Comparison of ENCODE assay signal across 8 cellular contexts in genomic region chr1:92538048-92538412, GRCh38. TPM values are rescaled to one million over a fixed set of nuclear protein-coding genes. Genes with fewer than 3 reads are reported as not detected.
DNase-seq lines count a peak whose midpoint lies in the region; ATAC-seq and TF ChIP-seq lines count a peak whose summit lies in the region.

No MANE protein-coding gene starts in this region.

- H2AFZ ChIP-seq in smooth muscle cell (ENCODE audit: low read depth), result no peak overlapping the region

- H3K9me3 Mint-ChIP-seq in activated CD4-positive, alpha-beta T cell treated with anti-CD3 and anti-CD28 coated beads, Interleukin-2, amount 10 ng/mL, durations not matched to agents 24 days and 14 days, result peaks cover 16% of the 10 kb centered on the region

- peaks cover 4% of the 10 kb centered on the region for H3K9me3 ChIP-seq in smooth muscle cell (replicated peaks; ENCODE audit: low read depth)
- peaks cover 0 to 7% (median 0%) of the 10 kb centered on the region in 12 donors for H3K9me3 ChIP-seq in heart left ventricle

- H3K27me3 Mint-ChIP-seq in activated CD4-positive, alpha-beta T cell treated with anti-CD3 and anti-CD28 coated beads, Interleukin-2, amount 10 ng/mL, durations not matched to agents 24 days and 14 days, result no peaks in the 10 kb centered on the region

- H3K79me2 ChIP-seq in smooth muscle cell (ENCODE audit: low read depth), result no peaks in the 10 kb centered on the region

- DNase-seq in activated CD4-positive, alpha-beta T cell treated with anti-CD3 and anti-CD28 coated beads, Interleukin-2, amount 10 ng/mL, durations not matched to agents 24 days and 14 days, result peak; percentile 75
- no peak for DNase-seq in activated CD4-positive, alpha-beta T cell treated with anti-CD3 and anti-CD28 coated beads for 48 hours
- peak; percentile 50 for DNase-seq in renal cortical epithelial cell (ENCODE audit: low read depth)
- no peak for DNase-seq in smooth muscle cell (lab: John Stamatoyannopoulos, UW; ENCODE audit: unreplicated experiment)
- DNase-seq in heart left ventricle, result no peak
- DNase-seq in H7, result no peak

- no peaks in the 10 kb centered on the region for H3F3A ChIP-seq in smooth muscle cell (ENCODE audit: low read depth)

- no peak overlapping the region for H3K4me2 ChIP-seq in smooth muscle cell

- intact Hi-C loops in activated CD4-positive, alpha-beta T cell treated with anti-CD3 and anti-CD28 coated beads, Interleukin-2, amount 10 ng/mL, durations not matched to agents 24 days and 14 days (cut with micrococcal nuclease), result loop anchor here (1.0 to 10.0 kb wide), 9 partner anchors 18 to 983 kb away; partner anchors contain the start of genes GFI1 and GLMN
- intact Hi-C loops in heart left ventricle (cut with DNase I), result no loop called here

- peak overlapping the region; percentile 94 for H3K27ac Mint-ChIP-seq in activated CD4-positive, alpha-beta T cell treated with anti-CD3 and anti-CD28 coated beads, Interleukin-2, amount 10 ng/mL, durations not matched to agents 24 days and 14 days

- peaks cover 20% of the 10 kb centered on the region for H4K20me1 ChIP-seq in smooth muscle cell (ENCODE audit: low read depth)

- ATAC-seq in HG02763 (IDR thresholded peaks at IDR 0.05; ENCODE audit: unreplicated experiment) (peak; percentile 75), SK-N-SH treated with all-trans-retinoic acid at 6 μM for 48 hours (peak; percentile 57), heart left ventricle (no peak)

- peak overlapping the region; percentile 70 for H3K4me3 Mint-ChIP-seq in activated CD4-positive, alpha-beta T cell treated with anti-CD3 and anti-CD28 coated beads, Interleukin-2, amount 10 ng/mL, durations not matched to agents 24 days and 14 days

- peaks cover 49% of the 10 kb centered on the region for H3K36me3 Mint-ChIP-seq in activated CD4-positive, alpha-beta T cell treated with anti-CD3 and anti-CD28 coated beads, Interleukin-2, amount 10 ng/mL, durations not matched to agents 24 days and 14 days (ENCODE audit: low read depth)

- H3K27me3 ChIP-seq in smooth muscle cell (ENCODE audit: low read depth) (no peaks in the 10 kb centered on the region), heart left ventricle (no peaks in the 10 kb centered on the region), H7 (ENCODE audit: control insufficient read depth, insufficient read depth, low read length) (no peaks in the 10 kb centered on the region)

- H3K4me3 ChIP-seq in smooth muscle cell (no peak overlapping the region), heart left ventricle (peak overlapping the region in 1 of 12 donors; percentile 21), H7 (ENCODE audit: insufficient read depth, low read depth, low read length) (no peak overlapping the region)

- WGBS in smooth muscle cell (ENCODE audit: low lambda C conversion rate), result 87% methylated on average over 2 of the region's 2 CpGs
- 41 to 43% (median 42%) methylated on average over 2 of the region's 2 CpGs for WGBS in heart left ventricle, 4 donors

- TF ChIP-seq CTCF in smooth muscle cell (IDR thresholded peaks at IDR 0.05; ENCODE audit: borderline replicate concordance, insufficient read depth, poor library complexity, severe bottlenecking), result no peak
- TF ChIP-seq CTCF in heart left ventricle (IDR thresholded peaks at IDR 0.05), result no peak

- no peak overlapping the region for H3K9ac ChIP-seq in smooth muscle cell (ENCODE audit: low read depth)

- H3K4me1 ChIP-seq in smooth muscle cell (ENCODE audit: low read depth), result no peaks in the 10 kb centered on the region
- peaks cover 0 to 33% (median under 1%) of the 10 kb centered on the region in 12 donors for H3K4me1 ChIP-seq in heart left ventricle

- no peak for TF ChIP-seq POLR2A in heart left ventricle (IDR thresholded peaks at IDR 0.05)

- peaks cover 72% of the 10 kb centered on the region for H3K4me1 Mint-ChIP-seq in activated CD4-positive, alpha-beta T cell treated with anti-CD3 and anti-CD28 coated beads, Interleukin-2, amount 10 ng/mL, durations not matched to agents 24 days and 14 days

- H3K27ac ChIP-seq in smooth muscle cell (ENCODE audit: low read depth) (no peak overlapping the region), heart left ventricle (peak overlapping the region in 1 of 12 donors; percentile 56)

- H3K36me3 ChIP-seq in smooth muscle cell (ENCODE audit: low read depth) (no peaks in the 10 kb centered on the region), heart left ventricle (peaks cover 0 to 2% (median 0%) of the 10 kb centered on the region in 9 donors), H7 (replicated peaks; ENCODE audit: control insufficient read depth, insufficient read depth, low read length) (no peaks in the 10 kb centered on the region)

TF ChIP-seq in SK-N-SH treated with all-trans-retinoic acid at 6 μM for 48 hours, 23 proteins besides CTCF, POLR2A, EP300 and RAD21:
- TF ChIP-seq ISL1 (CRISPR knock-in tag; IDR thresholded peaks at IDR 0.05) (no peak), ZNF8 (CRISPR knock-in tag; IDR thresholded peaks at IDR 0.05) (no peak), ZFP30 (CRISPR knock-in tag; IDR thresholded peaks at IDR 0.05) (no peak), CSRNP3 (CRISPR knock-in tag; IDR thresholded peaks at IDR 0.05) (no peak), SNAI2 (CRISPR knock-in tag; IDR thresholded peaks at IDR 0.05) (no peak), ZNF565 (CRISPR knock-in tag; conservative IDR thresholded peaks at IDR 0.05; ENCODE audit: low read depth) (no peak), PPARA (CRISPR knock-in tag; IDR thresholded peaks at IDR 0.05; ENCODE audit: borderline replicate concordance) (no peak), ARNTL (CRISPR knock-in tag; IDR thresholded peaks at IDR 0.05; ENCODE audit: borderline replicate concordance, low read depth) (no peak), TOX (CRISPR knock-in tag; IDR thresholded peaks at IDR 0.05; ENCODE audit: borderline replicate concordance) (no peak)

RNA-seq across cellular contexts. Expression of gene GFI1, which starts 51.3 kb away (rescaled TPM):
- total RNA-seq in activated CD4-positive, alpha-beta T cell treated with anti-CD3 and anti-CD28 coated beads, Interleukin-2, amount 10 ng/mL, durations not matched to agents 24 days and 14 days, result 85.1 and 87.1 TPM in 2 replicates
- total RNA-seq in renal cortical epithelial cell, result 0.05 TPM in 1 of 2 replicates, not detected in the other
- 0.13 and 0.40 TPM in 2 replicates for total RNA-seq in smooth muscle cell
- not detected in 2 replicates for polyA plus RNA-seq in smooth muscle cell
- total RNA-seq in heart left ventricle, result under 1 TPM in 7 of 9 donors, not detected in 2; 0.08 to 0.93 (median 0.26) TPM
- under 1 TPM; 0.04 to 0.12 TPM for polyA plus RNA-seq in heart left ventricle
- 0.11 and 0.48 TPM in 2 replicates for total RNA-seq in H7 (2014; rRNA removed; shearing (Covaris generic))

Comparison
In these comparisons a context has a peak if more than half of its experiments do, and no peak if none do; other contexts are left out.
1. DNase-seq: peak in activated CD4-positive, alpha-beta T cell treated with anti-CD3 and anti-CD28 coated beads, Interleukin-2, amount 10 ng/mL, durations not matched to agents 24 days and 14 days (single experiment) and renal cortical epithelial cell (single experiment); none in activated CD4-positive, alpha-beta T cell treated with anti-CD3 and anti-CD28 coated beads for 48 hours (single experiment), smooth muscle cell (single experiment), heart left ventricle (0 of 5) and H7 (single experiment).
2. ATAC-seq: peak in HG02763 (single experiment) and SK-N-SH treated with all-trans-retinoic acid at 6 μM for 48 hours (single experiment); none in heart left ventricle (0 of 4).
3. RNA of gene GFI1, which starts 51.3 kb away (total RNA-seq): 85.1 to 87.1 TPM in activated CD4-positive, alpha-beta T cell treated with anti-CD3 and anti-CD28 coated beads, Interleukin-2, amount 10 ng/mL, durations not matched to agents 24 days and 14 days; 0.11 to 0.48 TPM in H7, 0.13 to 0.40 TPM in smooth muscle cell, 0.08 to 0.93 TPM in heart left ventricle and 0.05 TPM in renal cortical epithelial cell; every median in the first group is over 10 times any median in the second.